ENCODE assay signal across 2 cellular contexts in the genomic region with DNA sequence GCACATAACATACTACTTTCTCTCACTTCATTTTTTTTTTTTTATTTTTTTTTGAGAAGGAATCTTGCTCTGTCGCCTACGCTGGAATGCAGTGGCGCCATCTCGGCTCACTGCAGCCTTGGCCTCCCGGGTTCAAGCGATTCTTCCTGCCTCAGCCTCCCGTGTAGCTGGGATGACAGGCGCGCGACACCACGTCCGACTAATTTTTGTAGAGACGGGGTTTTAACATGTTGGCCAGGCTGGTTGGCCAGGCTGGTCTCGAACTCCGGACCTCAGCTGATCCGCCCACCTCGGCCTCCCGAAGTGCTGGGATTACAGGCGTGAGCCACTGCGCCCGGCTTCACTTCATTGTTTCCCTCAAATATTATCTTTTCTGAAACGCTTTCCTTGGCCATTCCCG.
TF ChIP-seq lines count a peak whose summit lies in the region.

No MANE protein-coding gene starts in this region.

TF ChIP-seq in GM23338, 12 proteins besides CTCF, POLR2A, EP300 and RAD21:
- TF ChIP-seq ZNF114 (CRISPR knock-in tag; IDR thresholded peaks at IDR 0.05) (no peak), STAT1 (IDR thresholded peaks at IDR 0.05; ENCODE audit: unreplicated experiment) (no peak), EZH2phosphoT487 (IDR thresholded peaks at IDR 0.05; ENCODE audit: unreplicated experiment) (no peak), EZH2 (IDR thresholded peaks at IDR 0.05; ENCODE audit: low read depth, unreplicated experiment) (no peak), NANOG (IDR thresholded peaks at IDR 0.05; ENCODE audit: borderline replicate concordance) (no peak), POLR2AphosphoS5 (IDR thresholded peaks at IDR 0.05; ENCODE audit: low read depth) (no peak)
- TF ChIP-seq, protein P1, sequence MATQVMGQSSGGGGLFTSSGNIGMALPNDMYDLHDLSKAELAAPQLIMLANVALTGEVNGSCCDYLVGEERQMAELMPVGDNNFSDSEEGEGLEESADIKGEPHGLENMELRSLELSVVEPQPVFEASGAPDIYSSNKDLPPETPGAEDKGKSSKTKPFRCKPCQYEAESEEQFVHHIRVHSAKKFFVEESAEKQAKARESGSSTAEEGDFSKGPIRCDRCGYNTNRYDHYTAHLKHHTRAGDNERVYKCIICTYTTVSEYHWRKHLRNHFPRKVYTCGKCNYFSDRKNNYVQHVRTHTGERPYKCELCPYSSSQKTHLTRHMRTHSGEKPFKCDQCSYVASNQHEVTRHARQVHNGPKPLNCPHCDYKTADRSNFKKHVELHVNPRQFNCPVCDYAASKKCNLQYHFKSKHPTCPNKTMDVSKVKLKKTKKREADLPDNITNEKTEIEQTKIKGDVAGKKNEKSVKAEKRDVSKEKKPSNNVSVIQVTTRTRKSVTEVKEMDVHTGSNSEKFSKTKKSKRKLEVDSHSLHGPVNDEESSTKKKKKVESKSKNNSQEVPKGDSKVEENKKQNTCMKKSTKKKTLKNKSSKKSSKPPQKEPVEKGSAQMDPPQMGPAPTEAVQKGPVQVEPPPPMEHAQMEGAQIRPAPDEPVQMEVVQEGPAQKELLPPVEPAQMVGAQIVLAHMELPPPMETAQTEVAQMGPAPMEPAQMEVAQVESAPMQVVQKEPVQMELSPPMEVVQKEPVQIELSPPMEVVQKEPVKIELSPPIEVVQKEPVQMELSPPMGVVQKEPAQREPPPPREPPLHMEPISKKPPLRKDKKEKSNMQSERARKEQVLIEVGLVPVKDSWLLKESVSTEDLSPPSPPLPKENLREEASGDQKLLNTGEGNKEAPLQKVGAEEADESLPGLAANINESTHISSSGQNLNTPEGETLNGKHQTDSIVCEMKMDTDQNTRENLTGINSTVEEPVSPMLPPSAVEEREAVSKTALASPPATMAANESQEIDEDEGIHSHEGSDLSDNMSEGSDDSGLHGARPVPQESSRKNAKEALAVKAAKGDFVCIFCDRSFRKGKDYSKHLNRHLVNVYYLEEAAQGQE (IDR thresholded peaks at IDR 0.05; ENCODE audit: unreplicated experiment): no peak
- TF ChIP-seq, protein P2, sequence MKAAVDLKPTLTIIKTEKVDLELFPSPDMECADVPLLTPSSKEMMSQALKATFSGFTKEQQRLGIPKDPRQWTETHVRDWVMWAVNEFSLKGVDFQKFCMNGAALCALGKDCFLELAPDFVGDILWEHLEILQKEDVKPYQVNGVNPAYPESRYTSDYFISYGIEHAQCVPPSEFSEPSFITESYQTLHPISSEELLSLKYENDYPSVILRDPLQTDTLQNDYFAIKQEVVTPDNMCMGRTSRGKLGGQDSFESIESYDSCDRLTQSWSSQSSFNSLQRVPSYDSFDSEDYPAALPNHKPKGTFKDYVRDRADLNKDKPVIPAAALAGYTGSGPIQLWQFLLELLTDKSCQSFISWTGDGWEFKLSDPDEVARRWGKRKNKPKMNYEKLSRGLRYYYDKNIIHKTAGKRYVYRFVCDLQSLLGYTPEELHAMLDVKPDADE (IDR thresholded peaks at IDR 0.05): no peak
TF ChIP-seq in GM23338: peak in this region for 0.

TF ChIP-seq in SK-N-SH, 30 proteins besides CTCF, POLR2A, EP300 and RAD21:
- TF ChIP-seq SMC3 (IDR thresholded peaks at IDR 0.05; ENCODE audit: low read depth, low read length) (no peak), TCF12 (IDR thresholded peaks at IDR 0.05) (no peak), CHD2 (IDR thresholded peaks at IDR 0.05; ENCODE audit: low read length, partially characterized antibody) (no peak), RFX5 (IDR thresholded peaks at IDR 0.05; ENCODE audit: low read length) (no peak), POLR2AphosphoS5 (IDR thresholded peaks at IDR 0.05; ENCODE audit: low read depth, low read length) (no peak), FOSL2 (IDR thresholded peaks at IDR 0.05; ENCODE audit: borderline replicate concordance, low read depth) (no peak)
- TF ChIP-seq, protein P1 (IDR thresholded peaks at IDR 0.05; ENCODE audit: low read depth, low read length): no peak
- TF ChIP-seq, protein P3, sequence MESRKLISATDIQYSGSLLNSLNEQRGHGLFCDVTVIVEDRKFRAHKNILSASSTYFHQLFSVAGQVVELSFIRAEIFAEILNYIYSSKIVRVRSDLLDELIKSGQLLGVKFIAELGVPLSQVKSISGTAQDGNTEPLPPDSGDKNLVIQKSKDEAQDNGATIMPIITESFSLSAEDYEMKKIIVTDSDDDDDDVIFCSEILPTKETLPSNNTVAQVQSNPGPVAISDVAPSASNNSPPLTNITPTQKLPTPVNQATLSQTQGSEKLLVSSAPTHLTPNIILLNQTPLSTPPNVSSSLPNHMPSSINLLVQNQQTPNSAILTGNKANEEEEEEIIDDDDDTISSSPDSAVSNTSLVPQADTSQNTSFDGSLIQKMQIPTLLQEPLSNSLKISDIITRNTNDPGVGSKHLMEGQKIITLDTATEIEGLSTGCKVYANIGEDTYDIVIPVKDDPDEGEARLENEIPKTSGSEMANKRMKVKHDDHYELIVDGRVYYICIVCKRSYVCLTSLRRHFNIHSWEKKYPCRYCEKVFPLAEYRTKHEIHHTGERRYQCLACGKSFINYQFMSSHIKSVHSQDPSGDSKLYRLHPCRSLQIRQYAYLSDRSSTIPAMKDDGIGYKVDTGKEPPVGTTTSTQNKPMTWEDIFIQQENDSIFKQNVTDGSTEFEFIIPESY (IDR thresholded peaks at IDR 0.05; ENCODE audit: borderline replicate concordance, low read depth): no peak
- TF ChIP-seq, protein P4, sequence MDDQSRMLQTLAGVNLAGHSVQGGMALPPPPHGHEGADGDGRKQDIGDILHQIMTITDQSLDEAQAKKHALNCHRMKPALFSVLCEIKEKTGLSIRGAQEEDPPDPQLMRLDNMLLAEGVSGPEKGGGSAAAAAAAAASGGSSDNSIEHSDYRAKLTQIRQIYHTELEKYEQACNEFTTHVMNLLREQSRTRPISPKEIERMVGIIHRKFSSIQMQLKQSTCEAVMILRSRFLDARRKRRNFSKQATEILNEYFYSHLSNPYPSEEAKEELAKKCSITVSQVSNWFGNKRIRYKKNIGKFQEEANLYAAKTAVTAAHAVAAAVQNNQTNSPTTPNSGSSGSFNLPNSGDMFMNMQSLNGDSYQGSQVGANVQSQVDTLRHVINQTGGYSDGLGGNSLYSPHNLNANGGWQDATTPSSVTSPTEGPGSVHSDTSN (IDR thresholded peaks at IDR 0.05): no peak
